25 cellular contexts compared by ENCODE assay signal in genomic region chr18:61803393-61803792, GRCh38.
"Had no signal": no experiment of that assay in that cellular context is flagged by ENCODE, and none has a peak within 500 bp of the region (broad histone marks: within the 10 kb centered on the region; RNA-seq: fewer than 3 reads in every experiment).

No MANE protein-coding gene starts in this region.

- H3K4me3 Mint-ChIP-seq: dendritic cell treated with granulocyte-macrophage colony-stimulating factor and Interleukin-4, amounts not matched to agents 40 ng/mL and 50 ng/mL, for 4 days; naive thymus-derived CD8-positive, alpha-beta T cell; stimulated activated naive CD8-positive, alpha-beta T cell treated with anti-CD3 and anti-CD28 coated beads, Interleukin-15, amount 100 ng/mL, for 72 hours had no signal

- H3K36me3 Mint-ChIP-seq: naive thymus-derived CD8-positive, alpha-beta T cell had no signal

- DNase-seq: colonic mucosa; effector CD8-positive, alpha-beta T cell; foreskin keratinocyte; heart right ventricle; hippocampal formation; left ventricle myocardium superior; lower lobe of right lung; naive thymus-derived CD8-positive, alpha-beta T cell; pancreas; retina; right lobe of liver; small intestine; stimulated activated CD4-positive, alpha-beta T cell treated with anti-CD3 and anti-CD28 coated beads, Interleukin-15, amount 100 ng/mL, for 24 hours; stimulated activated CD4-positive, alpha-beta T cell treated with anti-CD3 and anti-CD28 coated beads, Interleukin-2, amount 100 ng/mL, for 48 hours; stimulated activated CD8-positive, alpha-beta memory T cell treated with anti-CD3 and anti-CD28 coated beads, Interleukin-4, amount 100 ng/mL, for 48 hours; stimulated activated naive CD4-positive, alpha-beta T cell; stimulated activated naive CD8-positive, alpha-beta T cell treated with anti-CD3 and anti-CD28 coated beads, Interleukin-15, amount 100 ng/mL, for 72 hours; transverse colon; upper lobe of right lung; uterus had no signal

- H3K4me1 ChIP-seq: colonic mucosa, esophagus muscularis mucosa, gastroesophageal sphincter, heart right ventricle, lower lobe of right lung, pancreas, right lobe of liver, suprapubic skin, transverse colon, upper lobe of right lung, uterus had no signal

- H3K4me3 ChIP-seq: colonic mucosa, esophagus muscularis mucosa, gastroesophageal sphincter, heart right ventricle, lower lobe of right lung, pancreas, right lobe of liver, suprapubic skin, transverse colon, upper lobe of right lung, uterus had no signal

- ATAC-seq: foreskin keratinocyte; gastroesophageal sphincter; heart right ventricle; left ventricle myocardium superior; lower lobe of right lung; naive thymus-derived CD8-positive, alpha-beta T cell; pancreas; right lobe of liver; stimulated activated naive CD8-positive, alpha-beta T cell treated with anti-CD3 and anti-CD28 coated beads, Interleukin-15, amount 100 ng/mL, for 72 hours; upper lobe of right lung had no signal

- H3K27ac ChIP-seq: colonic mucosa, esophagus muscularis mucosa, foreskin keratinocyte, gastroesophageal sphincter, heart right ventricle, lower lobe of right lung, neutrophil, pancreas, right lobe of liver, suprapubic skin, transverse colon, upper lobe of right lung, uterus had no signal

- H3K9me3 ChIP-seq: colonic mucosa, lower lobe of right lung, neutrophil, pancreas, right lobe of liver, suprapubic skin, transverse colon, upper lobe of right lung, uterus had no signal

- H3K36me3 ChIP-seq: colonic mucosa, esophagus muscularis mucosa, gastroesophageal sphincter, heart right ventricle, lower lobe of right lung, neutrophil, pancreas, right lobe of liver, suprapubic skin, transverse colon, upper lobe of right lung, uterus had no signal

- H3K27ac Mint-ChIP-seq: dendritic cell treated with granulocyte-macrophage colony-stimulating factor and Interleukin-4, amounts not matched to agents 40 ng/mL and 50 ng/mL, for 4 days; naive thymus-derived CD8-positive, alpha-beta T cell had no signal

- H3K4me1 Mint-ChIP-seq: naive thymus-derived CD8-positive, alpha-beta T cell; stimulated activated naive CD8-positive, alpha-beta T cell treated with anti-CD3 and anti-CD28 coated beads, Interleukin-15, amount 100 ng/mL, for 72 hours had no signal

- H3K9me3 Mint-ChIP-seq: dendritic cell treated with granulocyte-macrophage colony-stimulating factor and Interleukin-4, amounts not matched to agents 40 ng/mL and 50 ng/mL, for 4 days; stimulated activated naive CD8-positive, alpha-beta T cell treated with anti-CD3 and anti-CD28 coated beads, Interleukin-15, amount 100 ng/mL, for 72 hours had no signal

- H3K27me3 ChIP-seq: colonic mucosa, esophagus muscularis mucosa, foreskin keratinocyte, gastroesophageal sphincter, heart right ventricle, neutrophil, pancreas, right lobe of liver, suprapubic skin, transverse colon, upper lobe of right lung, uterus had no signal
